ENCODE assay signal across 1 cellular context in the genomic region with DNA sequence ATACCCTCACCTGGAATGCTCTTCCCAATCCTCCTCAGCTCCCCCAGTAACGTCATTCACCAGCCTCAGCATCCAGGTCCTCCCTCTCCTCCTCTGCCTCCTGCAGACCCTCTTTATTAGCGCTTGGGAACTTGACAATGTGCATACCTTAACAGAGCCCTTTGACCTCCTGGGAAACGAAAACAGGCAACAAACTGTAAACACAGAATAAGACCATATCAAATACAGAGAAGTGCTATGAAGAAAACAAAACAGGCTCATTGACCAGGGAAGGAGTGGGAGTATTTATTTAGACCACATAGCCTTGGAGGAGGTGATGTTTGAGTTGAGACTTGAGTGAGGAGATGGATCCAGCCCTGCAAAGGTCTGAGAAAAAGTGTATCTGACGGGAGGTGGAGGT.
TF ChIP-seq lines count a peak whose summit lies in the region.

No MANE protein-coding gene starts in this region.

TF ChIP-seq in GM23338, 12 proteins besides CTCF, POLR2A, EP300 and RAD21 (continued from another document):
- TF ChIP-seq, protein P1, sequence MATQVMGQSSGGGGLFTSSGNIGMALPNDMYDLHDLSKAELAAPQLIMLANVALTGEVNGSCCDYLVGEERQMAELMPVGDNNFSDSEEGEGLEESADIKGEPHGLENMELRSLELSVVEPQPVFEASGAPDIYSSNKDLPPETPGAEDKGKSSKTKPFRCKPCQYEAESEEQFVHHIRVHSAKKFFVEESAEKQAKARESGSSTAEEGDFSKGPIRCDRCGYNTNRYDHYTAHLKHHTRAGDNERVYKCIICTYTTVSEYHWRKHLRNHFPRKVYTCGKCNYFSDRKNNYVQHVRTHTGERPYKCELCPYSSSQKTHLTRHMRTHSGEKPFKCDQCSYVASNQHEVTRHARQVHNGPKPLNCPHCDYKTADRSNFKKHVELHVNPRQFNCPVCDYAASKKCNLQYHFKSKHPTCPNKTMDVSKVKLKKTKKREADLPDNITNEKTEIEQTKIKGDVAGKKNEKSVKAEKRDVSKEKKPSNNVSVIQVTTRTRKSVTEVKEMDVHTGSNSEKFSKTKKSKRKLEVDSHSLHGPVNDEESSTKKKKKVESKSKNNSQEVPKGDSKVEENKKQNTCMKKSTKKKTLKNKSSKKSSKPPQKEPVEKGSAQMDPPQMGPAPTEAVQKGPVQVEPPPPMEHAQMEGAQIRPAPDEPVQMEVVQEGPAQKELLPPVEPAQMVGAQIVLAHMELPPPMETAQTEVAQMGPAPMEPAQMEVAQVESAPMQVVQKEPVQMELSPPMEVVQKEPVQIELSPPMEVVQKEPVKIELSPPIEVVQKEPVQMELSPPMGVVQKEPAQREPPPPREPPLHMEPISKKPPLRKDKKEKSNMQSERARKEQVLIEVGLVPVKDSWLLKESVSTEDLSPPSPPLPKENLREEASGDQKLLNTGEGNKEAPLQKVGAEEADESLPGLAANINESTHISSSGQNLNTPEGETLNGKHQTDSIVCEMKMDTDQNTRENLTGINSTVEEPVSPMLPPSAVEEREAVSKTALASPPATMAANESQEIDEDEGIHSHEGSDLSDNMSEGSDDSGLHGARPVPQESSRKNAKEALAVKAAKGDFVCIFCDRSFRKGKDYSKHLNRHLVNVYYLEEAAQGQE (IDR thresholded peaks at IDR 0.05; ENCODE audit: unreplicated experiment), result no peak
- TF ChIP-seq JUNB (IDR thresholded peaks at IDR 0.05; ENCODE audit: unreplicated experiment) (no peak), NANOG (IDR thresholded peaks at IDR 0.05; ENCODE audit: borderline replicate concordance) (no peak), ZNF114 (CRISPR knock-in tag; IDR thresholded peaks at IDR 0.05) (no peak), POLR2AphosphoS5 (IDR thresholded peaks at IDR 0.05; ENCODE audit: low read depth) (no peak), ZNF331 (CRISPR knock-in tag; IDR thresholded peaks at IDR 0.05; ENCODE audit: low read depth) (no peak)
- TF ChIP-seq, protein P2, sequence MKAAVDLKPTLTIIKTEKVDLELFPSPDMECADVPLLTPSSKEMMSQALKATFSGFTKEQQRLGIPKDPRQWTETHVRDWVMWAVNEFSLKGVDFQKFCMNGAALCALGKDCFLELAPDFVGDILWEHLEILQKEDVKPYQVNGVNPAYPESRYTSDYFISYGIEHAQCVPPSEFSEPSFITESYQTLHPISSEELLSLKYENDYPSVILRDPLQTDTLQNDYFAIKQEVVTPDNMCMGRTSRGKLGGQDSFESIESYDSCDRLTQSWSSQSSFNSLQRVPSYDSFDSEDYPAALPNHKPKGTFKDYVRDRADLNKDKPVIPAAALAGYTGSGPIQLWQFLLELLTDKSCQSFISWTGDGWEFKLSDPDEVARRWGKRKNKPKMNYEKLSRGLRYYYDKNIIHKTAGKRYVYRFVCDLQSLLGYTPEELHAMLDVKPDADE (IDR thresholded peaks at IDR 0.05), result no peak
- TF ChIP-seq, protein P3, sequence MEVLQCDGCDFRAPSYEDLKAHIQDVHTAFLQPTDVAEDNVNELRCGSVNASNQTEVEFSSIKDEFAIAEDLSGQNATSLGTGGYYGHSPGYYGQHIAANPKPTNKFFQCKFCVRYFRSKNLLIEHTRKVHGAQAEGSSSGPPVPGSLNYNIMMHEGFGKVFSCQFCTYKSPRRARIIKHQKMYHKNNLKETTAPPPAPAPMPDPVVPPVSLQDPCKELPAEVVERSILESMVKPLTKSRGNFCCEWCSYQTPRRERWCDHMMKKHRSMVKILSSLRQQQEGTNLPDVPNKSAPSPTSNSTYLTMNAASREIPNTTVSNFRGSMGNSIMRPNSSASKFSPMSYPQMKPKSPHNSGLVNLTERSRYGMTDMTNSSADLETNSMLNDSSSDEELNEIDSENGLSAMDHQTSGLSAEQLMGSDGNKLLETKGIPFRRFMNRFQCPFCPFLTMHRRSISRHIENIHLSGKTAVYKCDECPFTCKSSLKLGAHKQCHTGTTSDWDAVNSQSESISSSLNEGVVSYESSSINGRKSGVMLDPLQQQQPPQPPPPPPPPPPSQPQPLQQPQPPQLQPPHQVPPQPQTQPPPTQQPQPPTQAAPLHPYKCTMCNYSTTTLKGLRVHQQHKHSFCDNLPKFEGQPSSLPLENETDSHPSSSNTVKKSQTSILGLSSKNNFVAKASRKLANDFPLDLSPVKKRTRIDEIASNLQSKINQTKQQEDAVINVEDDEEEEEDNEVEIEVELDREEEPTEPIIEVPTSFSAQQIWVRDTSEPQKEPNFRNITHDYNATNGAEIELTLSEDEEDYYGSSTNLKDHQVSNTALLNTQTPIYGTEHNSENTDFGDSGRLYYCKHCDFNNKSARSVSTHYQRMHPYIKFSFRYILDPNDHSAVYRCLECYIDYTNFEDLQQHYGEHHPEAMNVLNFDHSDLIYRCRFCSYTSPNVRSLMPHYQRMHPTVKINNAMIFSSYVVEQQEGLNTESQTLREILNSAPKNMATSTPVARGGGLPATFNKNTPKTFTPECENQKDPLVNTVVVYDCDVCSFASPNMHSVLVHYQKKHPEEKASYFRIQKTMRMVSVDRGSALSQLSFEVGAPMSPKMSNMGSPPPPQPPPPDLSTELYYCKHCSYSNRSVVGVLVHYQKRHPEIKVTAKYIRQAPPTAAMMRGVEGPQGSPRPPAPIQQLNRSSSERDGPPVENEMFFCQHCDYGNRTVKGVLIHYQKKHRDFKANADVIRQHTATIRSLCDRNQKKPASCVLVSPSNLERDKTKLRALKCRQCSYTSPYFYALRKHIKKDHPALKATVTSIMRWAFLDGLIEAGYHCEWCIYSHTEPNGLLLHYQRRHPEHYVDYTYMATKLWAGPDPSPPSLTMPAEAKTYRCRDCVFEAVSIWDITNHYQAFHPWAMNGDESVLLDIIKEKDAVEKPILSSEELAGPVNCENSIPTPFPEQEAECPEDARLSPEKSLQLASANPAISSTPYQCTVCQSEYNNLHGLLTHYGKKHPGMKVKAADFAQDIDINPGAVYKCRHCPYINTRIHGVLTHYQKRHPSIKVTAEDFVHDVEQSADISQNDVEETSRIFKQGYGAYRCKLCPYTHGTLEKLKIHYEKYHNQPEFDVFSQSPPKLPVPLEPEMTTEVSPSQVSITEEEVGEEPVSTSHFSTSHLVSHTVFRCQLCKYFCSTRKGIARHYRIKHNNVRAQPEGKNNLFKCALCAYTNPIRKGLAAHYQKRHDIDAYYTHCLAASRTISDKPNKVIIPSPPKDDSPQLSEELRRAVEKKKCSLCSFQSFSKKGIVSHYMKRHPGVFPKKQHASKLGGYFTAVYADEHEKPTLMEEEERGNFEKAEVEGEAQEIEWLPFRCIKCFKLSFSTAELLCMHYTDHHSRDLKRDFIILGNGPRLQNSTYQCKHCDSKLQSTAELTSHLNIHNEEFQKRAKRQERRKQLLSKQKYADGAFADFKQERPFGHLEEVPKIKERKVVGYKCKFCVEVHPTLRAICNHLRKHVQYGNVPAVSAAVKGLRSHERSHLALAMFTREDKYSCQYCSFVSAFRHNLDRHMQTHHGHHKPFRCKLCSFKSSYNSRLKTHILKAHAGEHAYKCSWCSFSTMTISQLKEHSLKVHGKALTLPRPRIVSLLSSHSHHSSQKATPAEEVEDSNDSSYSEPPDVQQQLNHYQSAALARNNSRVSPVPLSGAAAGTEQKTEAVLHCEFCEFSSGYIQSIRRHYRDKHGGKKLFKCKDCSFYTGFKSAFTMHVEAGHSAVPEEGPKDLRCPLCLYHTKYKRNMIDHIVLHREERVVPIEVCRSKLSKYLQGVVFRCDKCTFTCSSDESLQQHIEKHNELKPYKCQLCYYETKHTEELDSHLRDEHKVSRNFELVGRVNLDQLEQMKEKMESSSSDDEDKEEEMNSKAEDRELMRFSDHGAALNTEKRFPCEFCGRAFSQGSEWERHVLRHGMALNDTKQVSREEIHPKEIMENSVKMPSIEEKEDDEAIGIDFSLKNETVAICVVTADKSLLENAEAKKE (CRISPR knock-in tag; IDR thresholded peaks at IDR 0.05), result no peak
